ENCODE assay signal across 8 cellular contexts in genomic region chr11:62573006-62573591, GRCh38. TPM values are rescaled to one million over a fixed set of nuclear protein-coding genes. Genes with fewer than 3 reads are reported as not detected.
A peak's percentile ranks its signal among the peaks of the same experiment; 100 is the strongest.
DNase-seq lines count a peak whose midpoint lies in the region; ATAC-seq and TF ChIP-seq lines count a peak whose summit lies in the region.

No MANE protein-coding gene starts in this region.

- peaks cover 19% of the 10 kb centered on the region for H3K36me3 Mint-ChIP-seq in T-helper 17 cell (ENCODE audit: low read depth)

- no peaks in the 10 kb centered on the region for H3K9me2 ChIP-seq in neural cell (ENCODE audit: insufficient read depth, low read length)

- H3K27ac Mint-ChIP-seq in T-helper 17 cell = peak overlapping the region; percentile 100

- no peaks in the 10 kb centered on the region for H3K27me3 ChIP-seq in H7 (ENCODE audit: control insufficient read depth, insufficient read depth, low read length)
- H3K27me3 ChIP-seq in neural cell (ENCODE audit: insufficient read depth, low read depth, low read length) = no peaks in the 10 kb centered on the region

- peaks cover 48% of the 10 kb centered on the region for H3K4me1 Mint-ChIP-seq in T-helper 17 cell

- H3K9me3 ChIP-seq in T-helper 17 cell (ENCODE audit: control insufficient read depth, low read length, poor library complexity, severe bottlenecking) = no peaks in the 10 kb centered on the region
- no peaks in the 10 kb centered on the region for H3K9me3 ChIP-seq in neural cell (ENCODE audit: low read length)

- no peak for ATAC-seq in T-helper 17 cell
- ATAC-seq in HG02610 (IDR thresholded peaks at IDR 0.05; ENCODE audit: unreplicated experiment) = no peak
- no peak for ATAC-seq in GM18870 (IDR thresholded peaks at IDR 0.05; ENCODE audit: unreplicated experiment)

- no peaks in the 10 kb centered on the region for H4K20me1 ChIP-seq in neural cell (ENCODE audit: insufficient read depth)

- H2AFZ ChIP-seq in neural cell (ENCODE audit: low read depth, low read length) = peak overlapping the region; percentile 59

- H3K9ac ChIP-seq in neural cell (ENCODE audit: low read length) = peak overlapping the region; percentile 84

- peak; percentile 29 for DNase-seq in AG20443 (ENCODE audit: low spot score)
- peak; percentile 32 for DNase-seq in H7
- no peak for DNase-seq in T-helper 17 cell
- DNase-seq in erythroblast (lab: John Stamatoyannopoulos, UW) = peak; percentile 55 to 64
- DNase-seq in NCI-H1436 (lab: John Stamatoyannopoulos, UW) = no peak

- TF ChIP-seq POLR2A in erythroblast (IDR thresholded peaks at IDR 0.05; ENCODE audit: low read length) = no peak

- peaks cover 33% of the 10 kb centered on the region for H3K79me2 ChIP-seq in neural cell (replicated peaks; ENCODE audit: insufficient read depth, low read length)

- TF ChIP-seq EP300 in neural cell (conservative IDR thresholded peaks at IDR 0.05; ENCODE audit: poor library complexity, severe bottlenecking) = no peak

- H3K27me3 Mint-ChIP-seq in T-helper 17 cell = no peaks in the 10 kb centered on the region

- H3K4me3 Mint-ChIP-seq in T-helper 17 cell = peak overlapping the region; percentile 99

- no peaks in the 10 kb centered on the region for H3F3A ChIP-seq in neural cell (ENCODE audit: insufficient read depth, low read length, poor library complexity, severe bottlenecking)

- H3K4me2 ChIP-seq in neural cell (ENCODE audit: low read length) = peak overlapping the region; percentile 69

- peaks cover 39% of the 10 kb centered on the region for H3K36me3 ChIP-seq in H7 (replicated peaks; ENCODE audit: control insufficient read depth, insufficient read depth, low read length)
- peaks cover 4% of the 10 kb centered on the region for H3K36me3 ChIP-seq in neural cell (ENCODE audit: insufficient read depth, low read length)

- peak overlapping the region; percentile 79 for H3K27ac ChIP-seq in neural cell (ENCODE audit: low read length)

- H3K4me3 ChIP-seq in H7 (ENCODE audit: insufficient read depth, low read depth, low read length) (peak overlapping the region; percentile 95), neural cell (ENCODE audit: low read length) (peak overlapping the region; percentile 87)

- TF ChIP-seq RAD21 in neural cell (conservative IDR thresholded peaks at IDR 0.05) = peak; percentile 23

- no peak for TF ChIP-seq CTCF in neural cell (IDR thresholded peaks at IDR 0.05; ENCODE audit: poor library complexity, severe bottlenecking)

TF ChIP-seq in neural cell, 6 proteins besides CTCF, POLR2A, EP300 and RAD21:
- TF ChIP-seq SMC3 (conservative IDR thresholded peaks at IDR 0.05; ENCODE audit: poor library complexity) (peak; percentile 23), REST (IDR thresholded peaks at IDR 0.05; ENCODE audit: borderline replicate concordance) (no peak)

RNA-seq across cellular contexts. Expression of gene EEF1G, which starts 0.6 kb away (rescaled TPM):
- 1,781 and 1,948 TPM in 2 replicates for total RNA-seq in H7 (2014; rRNA removed; shearing (Covaris generic))
- 1,000 to 10,000 TPM; 1,954 to 1,984 TPM for total RNA-seq in T-helper 17 cell
- 1,473 and 1,555 TPM in 2 replicates for polyA plus RNA-seq in neural cell
- polyA minus RNA-seq in neural cell = 976 and 1,099 TPM in 2 replicates

RNA-seq across cellular contexts. Expression of gene TUT1, which starts 18.2 kb away (rescaled TPM):
- total RNA-seq in H7 (2014; rRNA removed; shearing (Covaris generic)) = 25.8 and 29.4 TPM in 2 replicates
- 10 to 100 TPM; 20.9 to 23.2 TPM for total RNA-seq in T-helper 17 cell
- 12.0 and 17.8 TPM in 2 replicates for polyA plus RNA-seq in neural cell
- 8.5 and 12.2 TPM in 2 replicates for polyA minus RNA-seq in neural cell

RNA-seq across cellular contexts. Expression of gene AHNAK, which starts 26.5 kb away (rescaled TPM):
- 8.3 and 11.2 TPM in 2 replicates for total RNA-seq in H7 (2014; rRNA removed; shearing (Covaris generic))
- total RNA-seq in T-helper 17 cell = 100 to 1,000 TPM; 692 to 863 TPM
- 0.11 and 0.12 TPM in 2 replicates for polyA plus RNA-seq in neural cell
- 0.81 and 0.97 TPM in 2 replicates for polyA minus RNA-seq in neural cell

RNA-seq across cellular contexts. Expression of gene MTA2, which starts 28.6 kb away (rescaled TPM):
- total RNA-seq in H7 (2014; rRNA removed; shearing (Covaris generic)) = 151 and 166 TPM in 2 replicates
- total RNA-seq in T-helper 17 cell = 100 to 1,000 TPM; 140 to 175 TPM
- polyA plus RNA-seq in neural cell = 130 and 140 TPM in 2 replicates
- polyA minus RNA-seq in neural cell = 151 and 174 TPM in 2 replicates

RNA-seq across cellular contexts. Expression of gene EML3, which starts 39.5 kb away (rescaled TPM):
- total RNA-seq in H7 (2014; rRNA removed; shearing (Covaris generic)) = 28.0 and 29.3 TPM in 2 replicates
- total RNA-seq in T-helper 17 cell = 100 to 1,000 TPM; 169 to 174 TPM
- polyA plus RNA-seq in neural cell = 0.38 and 2.5 TPM in 2 replicates
- 1.4 and 1.7 TPM in 2 replicates for polyA minus RNA-seq in neural cell

Comparison
In these comparisons a context has a peak if more than half of its experiments do, and no peak if none do; other contexts are left out.
1. DNase-seq: peak in AG20443 (single experiment), H7 (single experiment) and erythroblast (2 of 2); none in T-helper 17 cell (0 of 3) and NCI-H1436 (single experiment).
2. RNA of gene AHNAK, which starts 26.5 kb away (total RNA-seq): 692 to 863 TPM in T-helper 17 cell; 8.3 to 11.2 TPM in H7; every median in the first group is over 10 times any median in the second.